Comparison of ENCODE assay signal across 1 cellular context in genomic region chr11:95152878-95153856, GRCh38.
A peak's percentile ranks its signal among the peaks of the same experiment; 100 is the strongest.
TF ChIP-seq lines count a peak whose summit lies in the region.

No MANE protein-coding gene starts in this region.

TF ChIP-seq in K562, 482 proteins besides CTCF, POLR2A, EP300 and RAD21 (continued from another document and continues in another):
- TF ChIP-seq GTF2A2 (tag; IDR thresholded peaks at IDR 0.05) (no peak), TSC22D4 (tag; IDR thresholded peaks at IDR 0.05) (no peak), ETS2 (tag; IDR thresholded peaks at IDR 0.05; ENCODE audit: borderline replicate concordance, poor library complexity, severe bottlenecking) (no peak), ZNF217 (CRISPR knock-in tag; IDR thresholded peaks at IDR 0.05) (no peak), KLF6 (CRISPR knock-in tag; IDR thresholded peaks at IDR 0.05; ENCODE audit: borderline replicate concordance) (no peak), KLF10 (CRISPR knock-in tag; IDR thresholded peaks at IDR 0.05) (no peak), TBL1XR1 (IDR thresholded peaks at IDR 0.05; ENCODE audit: low read length in 2 of 2) (peak; percentile 94 to 97), NELFE (IDR thresholded peaks at IDR 0.05; ENCODE audit: insufficient read depth, insufficient read length) (no peak), E2F4 (CRISPR knock-in tag; IDR thresholded peaks at IDR 0.05; ENCODE audit: low read depth) (no peak), LEF1 (IDR thresholded peaks at IDR 0.05) (peak; percentile 89), TFAP4 (CRISPR knock-in tag; IDR thresholded peaks at IDR 0.05; ENCODE audit: borderline replicate concordance) (no peak; the same call in 1 of the 2 replicates), MTA1 (IDR thresholded peaks at IDR 0.05; ENCODE audit: borderline replicate concordance) (peak; percentile 62), BACH1 (tag; IDR thresholded peaks at IDR 0.05) (no peak), CREM (IDR thresholded peaks at IDR 0.05; ENCODE audit: low read depth) (peak; percentile 88), ZNF175 (CRISPR knock-in tag; IDR thresholded peaks at IDR 0.05; ENCODE audit: low read depth) (peak; percentile 96), ELF2 (CRISPR knock-in tag; IDR thresholded peaks at IDR 0.05) (no peak), NRF1 (conservative IDR thresholded peaks at IDR 0.05 in 1 of 2, IDR thresholded peaks at IDR 0.05 in 1 of 2) (no peak), ZNF165 (CRISPR knock-in tag; IDR thresholded peaks at IDR 0.05; ENCODE audit: borderline replicate concordance) (no peak), ZNF24 (IDR thresholded peaks at IDR 0.05) (peak; percentile 86), PHB (CRISPR knock-in tag; IDR thresholded peaks at IDR 0.05) (no peak), ETV5 (CRISPR knock-in tag; IDR thresholded peaks at IDR 0.05; ENCODE audit: low read depth) (peak; percentile 71), HOMEZ (CRISPR knock-in tag; IDR thresholded peaks at IDR 0.05) (no peak), HBP1 (CRISPR knock-in tag; IDR thresholded peaks at IDR 0.05) (no peak), ZNF274 (IDR thresholded peaks at IDR 0.05; ENCODE audit: borderline replicate concordance, low read depth, low read length) (peak; percentile 88; the same call in 1 of the 2 replicates), FOXM1 (IDR thresholded peaks at IDR 0.05; ENCODE audit: low read depth) (peak; percentile 98), FOXM1 (CRISPR knock-in tag; IDR thresholded peaks at IDR 0.05; ENCODE audit: low read depth) (no peak), THRB (CRISPR knock-in tag; conservative IDR thresholded peaks at IDR 0.05) (no peak), TEAD4 (IDR thresholded peaks at IDR 0.05; ENCODE audit: low read length) (peak; percentile 100), TEAD4 (CRISPR knock-in tag; IDR thresholded peaks at IDR 0.05; ENCODE audit: borderline replicate concordance) (no peak), MEF2A (IDR thresholded peaks at IDR 0.05; ENCODE audit: control insufficient read depth, low read depth, low read length) (peak; percentile 49; the same call in 1 of the 2 replicates), RFX5 (IDR thresholded peaks at IDR 0.05; ENCODE audit: low read depth, low read length) (no peak), LARP7 (IDR thresholded peaks at IDR 0.05) (no peak), NKRF (IDR thresholded peaks at IDR 0.05; ENCODE audit: borderline replicate concordance) (no peak), ELF4 (CRISPR knock-in tag; IDR thresholded peaks at IDR 0.05) (no peak), STAT6 (CRISPR knock-in tag; IDR thresholded peaks at IDR 0.05) (no peak), SMAD2 (IDR thresholded peaks at IDR 0.05; ENCODE audit: low read depth, low read length) (no peak), TCFL5 (CRISPR knock-in tag; conservative IDR thresholded peaks at IDR 0.05) (no peak), ZEB2 (IDR thresholded peaks at IDR 0.05) (peak; percentile 49; the same call in 1 of the 2 replicates), RFX1 (IDR thresholded peaks at IDR 0.05) (peak; percentile 46)
- TF ChIP-seq, protein P1, sequence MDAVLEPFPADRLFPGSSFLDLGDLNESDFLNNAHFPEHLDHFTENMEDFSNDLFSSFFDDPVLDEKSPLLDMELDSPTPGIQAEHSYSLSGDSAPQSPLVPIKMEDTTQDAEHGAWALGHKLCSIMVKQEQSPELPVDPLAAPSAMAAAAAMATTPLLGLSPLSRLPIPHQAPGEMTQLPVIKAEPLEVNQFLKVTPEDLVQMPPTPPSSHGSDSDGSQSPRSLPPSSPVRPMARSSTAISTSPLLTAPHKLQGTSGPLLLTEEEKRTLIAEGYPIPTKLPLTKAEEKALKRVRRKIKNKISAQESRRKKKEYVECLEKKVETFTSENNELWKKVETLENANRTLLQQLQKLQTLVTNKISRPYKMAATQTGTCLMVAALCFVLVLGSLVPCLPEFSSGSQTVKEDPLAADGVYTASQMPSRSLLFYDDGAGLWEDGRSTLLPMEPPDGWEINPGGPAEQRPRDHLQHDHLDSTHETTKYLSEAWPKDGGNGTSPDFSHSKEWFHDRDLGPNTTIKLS (IDR thresholded peaks at IDR 0.05; ENCODE audit: borderline replicate concordance, low read depth): no peak
- TF ChIP-seq, protein P2, sequence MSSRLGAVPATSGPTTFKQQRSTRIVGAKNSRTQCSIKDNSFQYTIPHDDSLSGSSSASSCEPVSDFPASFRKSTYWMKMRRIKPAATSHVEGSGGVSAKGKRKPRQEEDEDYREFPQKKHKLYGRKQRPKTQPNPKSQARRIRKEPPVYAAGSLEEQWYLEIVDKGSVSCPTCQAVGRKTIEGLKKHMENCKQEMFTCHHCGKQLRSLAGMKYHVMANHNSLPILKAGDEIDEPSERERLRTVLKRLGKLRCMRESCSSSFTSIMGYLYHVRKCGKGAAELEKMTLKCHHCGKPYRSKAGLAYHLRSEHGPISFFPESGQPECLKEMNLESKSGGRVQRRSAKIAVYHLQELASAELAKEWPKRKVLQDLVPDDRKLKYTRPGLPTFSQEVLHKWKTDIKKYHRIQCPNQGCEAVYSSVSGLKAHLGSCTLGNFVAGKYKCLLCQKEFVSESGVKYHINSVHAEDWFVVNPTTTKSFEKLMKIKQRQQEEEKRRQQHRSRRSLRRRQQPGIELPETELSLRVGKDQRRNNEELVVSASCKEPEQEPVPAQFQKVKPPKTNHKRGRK (tag; IDR thresholded peaks at IDR 0.05): no peak
- TF ChIP-seq, protein P3, sequence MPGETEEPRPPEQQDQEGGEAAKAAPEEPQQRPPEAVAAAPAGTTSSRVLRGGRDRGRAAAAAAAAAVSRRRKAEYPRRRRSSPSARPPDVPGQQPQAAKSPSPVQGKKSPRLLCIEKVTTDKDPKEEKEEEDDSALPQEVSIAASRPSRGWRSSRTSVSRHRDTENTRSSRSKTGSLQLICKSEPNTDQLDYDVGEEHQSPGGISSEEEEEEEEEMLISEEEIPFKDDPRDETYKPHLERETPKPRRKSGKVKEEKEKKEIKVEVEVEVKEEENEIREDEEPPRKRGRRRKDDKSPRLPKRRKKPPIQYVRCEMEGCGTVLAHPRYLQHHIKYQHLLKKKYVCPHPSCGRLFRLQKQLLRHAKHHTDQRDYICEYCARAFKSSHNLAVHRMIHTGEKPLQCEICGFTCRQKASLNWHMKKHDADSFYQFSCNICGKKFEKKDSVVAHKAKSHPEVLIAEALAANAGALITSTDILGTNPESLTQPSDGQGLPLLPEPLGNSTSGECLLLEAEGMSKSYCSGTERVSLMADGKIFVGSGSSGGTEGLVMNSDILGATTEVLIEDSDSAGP (CRISPR knock-in tag; IDR thresholded peaks at IDR 0.05): no peak
- TF ChIP-seq, protein P4, sequence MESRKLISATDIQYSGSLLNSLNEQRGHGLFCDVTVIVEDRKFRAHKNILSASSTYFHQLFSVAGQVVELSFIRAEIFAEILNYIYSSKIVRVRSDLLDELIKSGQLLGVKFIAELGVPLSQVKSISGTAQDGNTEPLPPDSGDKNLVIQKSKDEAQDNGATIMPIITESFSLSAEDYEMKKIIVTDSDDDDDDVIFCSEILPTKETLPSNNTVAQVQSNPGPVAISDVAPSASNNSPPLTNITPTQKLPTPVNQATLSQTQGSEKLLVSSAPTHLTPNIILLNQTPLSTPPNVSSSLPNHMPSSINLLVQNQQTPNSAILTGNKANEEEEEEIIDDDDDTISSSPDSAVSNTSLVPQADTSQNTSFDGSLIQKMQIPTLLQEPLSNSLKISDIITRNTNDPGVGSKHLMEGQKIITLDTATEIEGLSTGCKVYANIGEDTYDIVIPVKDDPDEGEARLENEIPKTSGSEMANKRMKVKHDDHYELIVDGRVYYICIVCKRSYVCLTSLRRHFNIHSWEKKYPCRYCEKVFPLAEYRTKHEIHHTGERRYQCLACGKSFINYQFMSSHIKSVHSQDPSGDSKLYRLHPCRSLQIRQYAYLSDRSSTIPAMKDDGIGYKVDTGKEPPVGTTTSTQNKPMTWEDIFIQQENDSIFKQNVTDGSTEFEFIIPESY (CRISPR knock-in tag; IDR thresholded peaks at IDR 0.05): peak; percentile 48; the same call in 1 of the 2 replicates
- TF ChIP-seq, protein P5, sequence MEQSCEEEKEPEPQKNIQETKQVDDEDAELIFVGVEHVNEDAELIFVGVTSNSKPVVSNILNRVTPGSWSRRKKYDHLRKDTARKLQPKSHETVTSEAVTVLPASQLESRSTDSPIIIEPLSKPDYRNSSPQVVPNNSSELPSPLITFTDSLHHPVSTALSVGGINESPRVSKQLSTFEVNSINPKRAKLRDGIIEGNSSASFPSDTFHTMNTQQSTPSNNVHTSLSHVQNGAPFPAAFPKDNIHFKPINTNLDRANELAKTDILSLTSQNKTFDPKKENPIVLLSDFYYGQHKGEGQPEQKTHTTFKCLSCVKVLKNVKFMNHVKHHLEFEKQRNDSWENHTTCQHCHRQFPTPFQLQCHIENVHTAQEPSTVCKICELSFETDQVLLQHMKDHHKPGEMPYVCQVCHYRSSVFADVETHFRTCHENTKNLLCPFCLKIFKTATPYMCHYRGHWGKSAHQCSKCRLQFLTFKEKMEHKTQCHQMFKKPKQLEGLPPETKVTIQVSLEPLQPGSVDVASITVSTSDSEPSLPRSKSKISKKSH (CRISPR knock-in tag; IDR thresholded peaks at IDR 0.05): no peak
